8 cellular contexts compared by ENCODE assay signal in the genomic region with DNA sequence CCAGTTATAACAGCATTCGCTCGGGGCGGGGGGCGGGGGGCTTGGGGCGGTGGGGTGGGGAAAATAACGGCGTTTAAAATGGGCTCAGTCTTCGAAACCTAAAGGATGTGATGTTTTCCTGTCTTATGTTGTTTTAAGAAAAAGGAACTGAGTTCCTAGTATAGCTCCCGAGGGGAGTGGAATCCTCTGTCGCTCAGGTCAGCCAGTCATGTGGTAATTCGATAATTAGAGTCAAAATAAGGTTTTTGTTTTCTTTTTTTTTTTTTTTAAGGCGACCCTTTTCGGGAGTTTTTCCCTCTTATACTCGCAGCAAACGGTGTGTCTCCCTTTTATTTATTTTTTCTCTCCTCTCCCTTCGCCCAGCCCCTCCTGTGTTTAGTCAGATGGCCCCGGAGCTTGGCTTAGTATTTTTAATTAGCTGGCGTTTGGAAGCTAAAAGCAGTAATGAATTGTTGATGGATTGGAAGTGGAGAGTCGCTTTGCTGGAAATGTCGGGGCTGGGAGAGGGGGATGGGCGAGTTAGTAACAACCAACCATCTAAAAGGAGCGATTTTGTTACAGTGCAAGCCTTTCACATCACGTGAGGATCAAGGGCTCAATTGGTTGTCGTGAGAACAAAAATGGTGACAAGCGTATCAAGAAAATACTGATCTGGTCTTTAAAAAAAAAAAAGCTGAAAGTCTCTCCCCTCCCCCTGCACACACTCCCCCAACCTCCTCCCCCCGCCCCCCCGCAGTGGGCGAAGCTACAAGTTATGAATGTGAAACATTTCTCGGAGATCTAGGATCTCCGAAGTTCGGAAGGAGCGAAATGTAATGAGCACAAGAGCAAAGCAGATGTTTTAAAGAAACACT. TPM values are rescaled to one million over a fixed set of nuclear protein-coding genes. Genes with fewer than 3 reads are reported as not detected.
A peak's percentile ranks its signal among the peaks of the same experiment; 100 is the strongest.
DNase-seq lines count a peak whose midpoint lies in the region; ATAC-seq and TF ChIP-seq lines count a peak whose summit lies in the region.

No MANE protein-coding gene starts in this region.

- in situ Hi-C loops in brain microvascular endothelial cell (cut with HindIII; ENCODE audit: low pct_ligation_motif_present, low sequenced_read_pairs) = no loop called here

- 0 to 1% (median 1%) methylated on average over 31 to 32 of the region's 32 CpGs for WGBS in psoas muscle, 3 donors

- peak; percentile 22 for ATAC-seq in HG03342 (IDR thresholded peaks at IDR 0.05; ENCODE audit: unreplicated experiment)
- ATAC-seq in psoas muscle = peak; percentile 61 to 68 (median 66)
- ATAC-seq in HG03139 (IDR thresholded peaks at IDR 0.05; ENCODE audit: unreplicated experiment) = no peak
- no peak for ATAC-seq in GM19324 (IDR thresholded peaks at IDR 0.05; ENCODE audit: low FRiP score, unreplicated experiment)

- intact Hi-C loops in psoas muscle (cut with DNase I) = loop anchor here (2.0 to 10.0 kb wide), 3 partner anchors 85 to 222 kb away; no protein-coding TSS in a partner anchor

- H3K9me3 ChIP-seq in psoas muscle = no peaks in the 10 kb centered on the region

- H3K36me3 ChIP-seq in brain microvascular endothelial cell (replicated peaks) = no peaks in the 10 kb centered on the region
- H3K36me3 ChIP-seq in psoas muscle (ENCODE audit: insufficient read depth in 1 of 2, low read depth in 1 of 2) = no peaks in the 10 kb centered on the region

- H3K4me3 ChIP-seq in GM08714 (ENCODE audit: low read length) (peak overlapping the region; percentile 88), brain microvascular endothelial cell (ENCODE audit: low read depth, low read length) (peak overlapping the region; percentile 84), psoas muscle (peak overlapping the region; percentile 83)

- peak overlapping the region; percentile 87 for H3K27ac ChIP-seq in brain microvascular endothelial cell
- peak overlapping the region; percentile 95 for H3K27ac ChIP-seq in psoas muscle

- DNase-seq in NCI-H774 (lab: John Stamatoyannopoulos, UW) (peak; percentile 81), brain microvascular endothelial cell (peak; percentile 91), iPS DF 19.7 (ENCODE audit: low read depth, low spot score) (peak; percentile 96), psoas muscle (peak; percentile 76 to 87)

- H3K27me3 ChIP-seq in brain microvascular endothelial cell (replicated peaks) (no peaks in the 10 kb centered on the region), psoas muscle (ENCODE audit: insufficient read depth in 3 of 3, low read length in 2 of 3) (no peaks in the 10 kb centered on the region)

- H3K4me1 ChIP-seq in psoas muscle = peaks cover 12% of the 10 kb centered on the region

- no peak for TF ChIP-seq CTCF in brain microvascular endothelial cell (IDR thresholded peaks at IDR 0.05; ENCODE audit: low read depth, low read length, missing control alignments)
- TF ChIP-seq CTCF in psoas muscle (IDR thresholded peaks at IDR 0.05) = no peak

RNA-seq across cellular contexts. Expression of gene ZNF608, which starts 0.7 kb away (rescaled TPM):
- total RNA-seq in psoas muscle = 10 to 100 TPM in 2 of 4 donors, 1 to 10 TPM in 2; 7.3 to 11.7 (median 10.3) TPM
- 1 to 10 TPM; 1.6 to 9.8 (median 3.3) TPM for polyA plus RNA-seq in psoas muscle

Comparison
In these comparisons a context has a peak if more than half of its experiments do, and no peak if none do; other contexts are left out.
1. ATAC-seq: peak in HG03342 (single experiment) and psoas muscle (4 of 4); none in HG03139 (single experiment) and GM19324 (single experiment).
2. Peak in every context shown above with its lines, with median percentiles within 50 percentile points of each other: H3K4me3 ChIP-seq and DNase-seq.